Comparison of ENCODE assay signal across 1 cellular context in the genomic region with DNA sequence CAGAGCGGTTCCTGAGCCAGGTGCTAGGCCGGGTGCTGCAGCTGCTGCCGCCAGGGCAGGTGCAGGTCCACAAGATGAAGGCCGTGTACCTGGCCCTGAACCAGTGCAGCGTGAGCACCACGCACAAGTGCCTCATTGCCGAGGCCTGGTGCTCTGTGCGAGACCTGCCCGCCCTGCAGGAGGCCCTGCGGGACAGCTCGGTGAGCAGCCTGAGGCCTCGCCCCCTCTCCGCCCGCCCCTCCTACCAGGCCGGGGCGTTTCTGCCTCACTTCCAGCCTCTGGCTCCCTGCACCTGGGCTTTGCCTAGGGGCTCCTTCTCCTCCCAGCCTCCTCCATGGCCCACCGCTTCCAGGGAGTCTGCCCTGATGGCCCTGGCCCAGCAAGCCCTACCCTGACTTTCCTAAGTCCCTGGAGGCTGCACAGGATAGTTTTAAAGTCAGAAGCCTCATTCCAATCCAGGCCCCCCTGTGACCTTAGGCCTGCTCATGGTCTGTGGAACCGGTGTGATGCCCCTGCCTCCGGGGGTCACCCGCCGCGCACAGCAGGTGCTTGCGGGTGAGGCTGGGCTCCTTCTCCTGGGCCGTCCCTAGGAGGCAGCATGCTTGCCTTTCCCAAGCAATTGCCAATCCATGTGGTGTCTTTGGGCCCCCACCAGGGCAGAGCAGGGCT.
TF ChIP-seq lines count a peak whose summit lies in the region.

No MANE protein-coding gene starts in this region.

TF ChIP-seq in GM23338, 12 proteins besides CTCF, POLR2A, EP300 and RAD21 (continued from another document):
- TF ChIP-seq, protein P1, sequence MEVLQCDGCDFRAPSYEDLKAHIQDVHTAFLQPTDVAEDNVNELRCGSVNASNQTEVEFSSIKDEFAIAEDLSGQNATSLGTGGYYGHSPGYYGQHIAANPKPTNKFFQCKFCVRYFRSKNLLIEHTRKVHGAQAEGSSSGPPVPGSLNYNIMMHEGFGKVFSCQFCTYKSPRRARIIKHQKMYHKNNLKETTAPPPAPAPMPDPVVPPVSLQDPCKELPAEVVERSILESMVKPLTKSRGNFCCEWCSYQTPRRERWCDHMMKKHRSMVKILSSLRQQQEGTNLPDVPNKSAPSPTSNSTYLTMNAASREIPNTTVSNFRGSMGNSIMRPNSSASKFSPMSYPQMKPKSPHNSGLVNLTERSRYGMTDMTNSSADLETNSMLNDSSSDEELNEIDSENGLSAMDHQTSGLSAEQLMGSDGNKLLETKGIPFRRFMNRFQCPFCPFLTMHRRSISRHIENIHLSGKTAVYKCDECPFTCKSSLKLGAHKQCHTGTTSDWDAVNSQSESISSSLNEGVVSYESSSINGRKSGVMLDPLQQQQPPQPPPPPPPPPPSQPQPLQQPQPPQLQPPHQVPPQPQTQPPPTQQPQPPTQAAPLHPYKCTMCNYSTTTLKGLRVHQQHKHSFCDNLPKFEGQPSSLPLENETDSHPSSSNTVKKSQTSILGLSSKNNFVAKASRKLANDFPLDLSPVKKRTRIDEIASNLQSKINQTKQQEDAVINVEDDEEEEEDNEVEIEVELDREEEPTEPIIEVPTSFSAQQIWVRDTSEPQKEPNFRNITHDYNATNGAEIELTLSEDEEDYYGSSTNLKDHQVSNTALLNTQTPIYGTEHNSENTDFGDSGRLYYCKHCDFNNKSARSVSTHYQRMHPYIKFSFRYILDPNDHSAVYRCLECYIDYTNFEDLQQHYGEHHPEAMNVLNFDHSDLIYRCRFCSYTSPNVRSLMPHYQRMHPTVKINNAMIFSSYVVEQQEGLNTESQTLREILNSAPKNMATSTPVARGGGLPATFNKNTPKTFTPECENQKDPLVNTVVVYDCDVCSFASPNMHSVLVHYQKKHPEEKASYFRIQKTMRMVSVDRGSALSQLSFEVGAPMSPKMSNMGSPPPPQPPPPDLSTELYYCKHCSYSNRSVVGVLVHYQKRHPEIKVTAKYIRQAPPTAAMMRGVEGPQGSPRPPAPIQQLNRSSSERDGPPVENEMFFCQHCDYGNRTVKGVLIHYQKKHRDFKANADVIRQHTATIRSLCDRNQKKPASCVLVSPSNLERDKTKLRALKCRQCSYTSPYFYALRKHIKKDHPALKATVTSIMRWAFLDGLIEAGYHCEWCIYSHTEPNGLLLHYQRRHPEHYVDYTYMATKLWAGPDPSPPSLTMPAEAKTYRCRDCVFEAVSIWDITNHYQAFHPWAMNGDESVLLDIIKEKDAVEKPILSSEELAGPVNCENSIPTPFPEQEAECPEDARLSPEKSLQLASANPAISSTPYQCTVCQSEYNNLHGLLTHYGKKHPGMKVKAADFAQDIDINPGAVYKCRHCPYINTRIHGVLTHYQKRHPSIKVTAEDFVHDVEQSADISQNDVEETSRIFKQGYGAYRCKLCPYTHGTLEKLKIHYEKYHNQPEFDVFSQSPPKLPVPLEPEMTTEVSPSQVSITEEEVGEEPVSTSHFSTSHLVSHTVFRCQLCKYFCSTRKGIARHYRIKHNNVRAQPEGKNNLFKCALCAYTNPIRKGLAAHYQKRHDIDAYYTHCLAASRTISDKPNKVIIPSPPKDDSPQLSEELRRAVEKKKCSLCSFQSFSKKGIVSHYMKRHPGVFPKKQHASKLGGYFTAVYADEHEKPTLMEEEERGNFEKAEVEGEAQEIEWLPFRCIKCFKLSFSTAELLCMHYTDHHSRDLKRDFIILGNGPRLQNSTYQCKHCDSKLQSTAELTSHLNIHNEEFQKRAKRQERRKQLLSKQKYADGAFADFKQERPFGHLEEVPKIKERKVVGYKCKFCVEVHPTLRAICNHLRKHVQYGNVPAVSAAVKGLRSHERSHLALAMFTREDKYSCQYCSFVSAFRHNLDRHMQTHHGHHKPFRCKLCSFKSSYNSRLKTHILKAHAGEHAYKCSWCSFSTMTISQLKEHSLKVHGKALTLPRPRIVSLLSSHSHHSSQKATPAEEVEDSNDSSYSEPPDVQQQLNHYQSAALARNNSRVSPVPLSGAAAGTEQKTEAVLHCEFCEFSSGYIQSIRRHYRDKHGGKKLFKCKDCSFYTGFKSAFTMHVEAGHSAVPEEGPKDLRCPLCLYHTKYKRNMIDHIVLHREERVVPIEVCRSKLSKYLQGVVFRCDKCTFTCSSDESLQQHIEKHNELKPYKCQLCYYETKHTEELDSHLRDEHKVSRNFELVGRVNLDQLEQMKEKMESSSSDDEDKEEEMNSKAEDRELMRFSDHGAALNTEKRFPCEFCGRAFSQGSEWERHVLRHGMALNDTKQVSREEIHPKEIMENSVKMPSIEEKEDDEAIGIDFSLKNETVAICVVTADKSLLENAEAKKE (CRISPR knock-in tag; IDR thresholded peaks at IDR 0.05) = no peak
- TF ChIP-seq, protein P2, sequence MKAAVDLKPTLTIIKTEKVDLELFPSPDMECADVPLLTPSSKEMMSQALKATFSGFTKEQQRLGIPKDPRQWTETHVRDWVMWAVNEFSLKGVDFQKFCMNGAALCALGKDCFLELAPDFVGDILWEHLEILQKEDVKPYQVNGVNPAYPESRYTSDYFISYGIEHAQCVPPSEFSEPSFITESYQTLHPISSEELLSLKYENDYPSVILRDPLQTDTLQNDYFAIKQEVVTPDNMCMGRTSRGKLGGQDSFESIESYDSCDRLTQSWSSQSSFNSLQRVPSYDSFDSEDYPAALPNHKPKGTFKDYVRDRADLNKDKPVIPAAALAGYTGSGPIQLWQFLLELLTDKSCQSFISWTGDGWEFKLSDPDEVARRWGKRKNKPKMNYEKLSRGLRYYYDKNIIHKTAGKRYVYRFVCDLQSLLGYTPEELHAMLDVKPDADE (IDR thresholded peaks at IDR 0.05) = no peak
- TF ChIP-seq, protein P3, sequence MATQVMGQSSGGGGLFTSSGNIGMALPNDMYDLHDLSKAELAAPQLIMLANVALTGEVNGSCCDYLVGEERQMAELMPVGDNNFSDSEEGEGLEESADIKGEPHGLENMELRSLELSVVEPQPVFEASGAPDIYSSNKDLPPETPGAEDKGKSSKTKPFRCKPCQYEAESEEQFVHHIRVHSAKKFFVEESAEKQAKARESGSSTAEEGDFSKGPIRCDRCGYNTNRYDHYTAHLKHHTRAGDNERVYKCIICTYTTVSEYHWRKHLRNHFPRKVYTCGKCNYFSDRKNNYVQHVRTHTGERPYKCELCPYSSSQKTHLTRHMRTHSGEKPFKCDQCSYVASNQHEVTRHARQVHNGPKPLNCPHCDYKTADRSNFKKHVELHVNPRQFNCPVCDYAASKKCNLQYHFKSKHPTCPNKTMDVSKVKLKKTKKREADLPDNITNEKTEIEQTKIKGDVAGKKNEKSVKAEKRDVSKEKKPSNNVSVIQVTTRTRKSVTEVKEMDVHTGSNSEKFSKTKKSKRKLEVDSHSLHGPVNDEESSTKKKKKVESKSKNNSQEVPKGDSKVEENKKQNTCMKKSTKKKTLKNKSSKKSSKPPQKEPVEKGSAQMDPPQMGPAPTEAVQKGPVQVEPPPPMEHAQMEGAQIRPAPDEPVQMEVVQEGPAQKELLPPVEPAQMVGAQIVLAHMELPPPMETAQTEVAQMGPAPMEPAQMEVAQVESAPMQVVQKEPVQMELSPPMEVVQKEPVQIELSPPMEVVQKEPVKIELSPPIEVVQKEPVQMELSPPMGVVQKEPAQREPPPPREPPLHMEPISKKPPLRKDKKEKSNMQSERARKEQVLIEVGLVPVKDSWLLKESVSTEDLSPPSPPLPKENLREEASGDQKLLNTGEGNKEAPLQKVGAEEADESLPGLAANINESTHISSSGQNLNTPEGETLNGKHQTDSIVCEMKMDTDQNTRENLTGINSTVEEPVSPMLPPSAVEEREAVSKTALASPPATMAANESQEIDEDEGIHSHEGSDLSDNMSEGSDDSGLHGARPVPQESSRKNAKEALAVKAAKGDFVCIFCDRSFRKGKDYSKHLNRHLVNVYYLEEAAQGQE (IDR thresholded peaks at IDR 0.05; ENCODE audit: unreplicated experiment) = no peak
- TF ChIP-seq EZH2 (IDR thresholded peaks at IDR 0.05; ENCODE audit: low read depth, unreplicated experiment) (no peak), NANOG (IDR thresholded peaks at IDR 0.05; ENCODE audit: borderline replicate concordance) (no peak), ZNF331 (CRISPR knock-in tag; IDR thresholded peaks at IDR 0.05; ENCODE audit: low read depth) (no peak), JUNB (IDR thresholded peaks at IDR 0.05; ENCODE audit: unreplicated experiment) (no peak)
